1 cellular context compared by ENCODE assay signal in the genomic region with DNA sequence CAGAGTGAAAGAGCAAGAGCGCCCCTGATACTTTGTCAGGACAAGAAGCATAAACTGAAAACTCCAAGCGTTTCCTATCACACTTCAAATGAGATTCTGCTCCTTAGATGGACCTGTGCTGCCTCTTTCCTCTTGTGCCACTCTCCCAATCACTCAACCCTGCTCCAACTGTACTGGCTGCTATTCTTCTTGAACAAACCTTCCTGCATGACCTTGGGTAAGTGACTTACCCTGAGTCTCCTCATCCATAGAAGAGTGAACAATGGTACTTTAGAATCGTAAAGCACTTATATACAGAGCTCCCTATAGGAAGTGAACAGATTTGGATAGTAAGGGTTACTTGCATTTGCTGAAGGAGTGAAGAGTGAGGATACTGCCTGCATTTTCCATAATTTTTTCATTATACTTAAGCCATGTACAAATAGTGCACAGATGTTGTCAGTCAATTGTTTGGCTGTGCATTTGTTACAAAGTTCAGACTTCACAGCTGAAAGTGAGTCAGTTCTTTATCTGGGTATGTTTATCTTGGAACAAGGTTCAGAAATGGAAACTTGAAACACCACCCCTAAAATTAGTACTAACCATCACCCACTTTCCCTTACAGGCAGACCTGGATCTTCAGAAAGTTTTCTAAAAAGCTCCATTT.
TF ChIP-seq lines count a peak whose summit lies in the region.

No MANE protein-coding gene starts in this region.

TF ChIP-seq in HepG2, 621 proteins besides CTCF, POLR2A, EP300 and RAD21 (continues in another document):
- no peak for TF ChIP-seq NR2F2 (IDR thresholded peaks at IDR 0.05; ENCODE audit: borderline replicate concordance, low read depth)
- no peak for TF ChIP-seq MTA1 (CRISPR knock-in tag; IDR thresholded peaks at IDR 0.05; ENCODE audit: borderline replicate concordance)
- TF ChIP-seq KDM5B (CRISPR knock-in tag; IDR thresholded peaks at IDR 0.05; ENCODE audit: borderline replicate concordance) = no peak
- TF ChIP-seq ZNF558 (CRISPR knock-in tag; IDR thresholded peaks at IDR 0.05; ENCODE audit: borderline replicate concordance) = no peak
- no peak for TF ChIP-seq SNAPC2 (CRISPR knock-in tag; IDR thresholded peaks at IDR 0.05)
- TF ChIP-seq AHR (CRISPR knock-in tag; IDR thresholded peaks at IDR 0.05) = no peak
- TF ChIP-seq SRSF9 (IDR thresholded peaks at IDR 0.05; ENCODE audit: borderline replicate concordance, insufficient read depth, low read depth, low read length, poor library complexity, severe bottlenecking) = no peak
- TF ChIP-seq ZNF264 (CRISPR knock-in tag; IDR thresholded peaks at IDR 0.05) = peak; percentile 69; the same call in 1 of the 2 replicates
- no peak for TF ChIP-seq ZNF678 (CRISPR knock-in tag; IDR thresholded peaks at IDR 0.05)
- 0 out of 2 replicates have a peak, but pooled peaks have one; percentile 19 for TF ChIP-seq FOXP1 (IDR thresholded peaks at IDR 0.05)
- peak; percentile 74 for TF ChIP-seq FOXP1 (CRISPR knock-in tag; IDR thresholded peaks at IDR 0.05)
- no peak; the same call in 1 of the 2 replicates for TF ChIP-seq SMARCC2 (IDR thresholded peaks at IDR 0.05)
- no peak for TF ChIP-seq AGO2 (optimal IDR thresholded peaks at IDR 0.05; ENCODE audit: low read depth, low read length)
- no peak for TF ChIP-seq THAP9 (CRISPR knock-in tag; IDR thresholded peaks at IDR 0.05; ENCODE audit: borderline replicate concordance)
- TF ChIP-seq GPN1 (CRISPR knock-in tag; IDR thresholded peaks at IDR 0.05; ENCODE audit: borderline replicate concordance) = no peak
- TF ChIP-seq HDAC2 (CRISPR knock-in tag; IDR thresholded peaks at IDR 0.05) = peak; percentile 64; the same call in 1 of the 2 replicates
- no peak for TF ChIP-seq ZNF354B (CRISPR knock-in tag; IDR thresholded peaks at IDR 0.05)
- no peak for TF ChIP-seq KLF16 (CRISPR knock-in tag; IDR thresholded peaks at IDR 0.05)
- TF ChIP-seq MIER2 (CRISPR knock-in tag; IDR thresholded peaks at IDR 0.05) = no peak
- no peak for TF ChIP-seq MYC (CRISPR knock-in tag; IDR thresholded peaks at IDR 0.05; ENCODE audit: borderline replicate concordance)
- TF ChIP-seq ZNF276 (CRISPR knock-in tag; IDR thresholded peaks at IDR 0.05; ENCODE audit: low read depth) = no peak
- TF ChIP-seq ZFP36L1 (CRISPR knock-in tag; IDR thresholded peaks at IDR 0.05) = no peak
- TF ChIP-seq, protein P1, sequence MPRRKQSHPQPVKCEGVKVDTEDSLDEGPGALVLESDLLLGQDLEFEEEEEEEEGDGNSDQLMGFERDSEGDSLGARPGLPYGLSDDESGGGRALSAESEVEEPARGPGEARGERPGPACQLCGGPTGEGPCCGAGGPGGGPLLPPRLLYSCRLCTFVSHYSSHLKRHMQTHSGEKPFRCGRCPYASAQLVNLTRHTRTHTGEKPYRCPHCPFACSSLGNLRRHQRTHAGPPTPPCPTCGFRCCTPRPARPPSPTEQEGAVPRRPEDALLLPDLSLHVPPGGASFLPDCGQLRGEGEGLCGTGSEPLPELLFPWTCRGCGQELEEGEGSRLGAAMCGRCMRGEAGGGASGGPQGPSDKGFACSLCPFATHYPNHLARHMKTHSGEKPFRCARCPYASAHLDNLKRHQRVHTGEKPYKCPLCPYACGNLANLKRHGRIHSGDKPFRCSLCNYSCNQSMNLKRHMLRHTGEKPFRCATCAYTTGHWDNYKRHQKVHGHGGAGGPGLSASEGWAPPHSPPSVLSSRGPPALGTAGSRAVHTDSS (CRISPR knock-in tag; conservative IDR thresholded peaks at IDR 0.05) = no peak
- no peak for TF ChIP-seq RBAK (CRISPR knock-in tag; IDR thresholded peaks at IDR 0.05)
- TF ChIP-seq MAFF (IDR thresholded peaks at IDR 0.05; ENCODE audit: low read depth, low read length) = no peak
- TF ChIP-seq, protein P2, sequence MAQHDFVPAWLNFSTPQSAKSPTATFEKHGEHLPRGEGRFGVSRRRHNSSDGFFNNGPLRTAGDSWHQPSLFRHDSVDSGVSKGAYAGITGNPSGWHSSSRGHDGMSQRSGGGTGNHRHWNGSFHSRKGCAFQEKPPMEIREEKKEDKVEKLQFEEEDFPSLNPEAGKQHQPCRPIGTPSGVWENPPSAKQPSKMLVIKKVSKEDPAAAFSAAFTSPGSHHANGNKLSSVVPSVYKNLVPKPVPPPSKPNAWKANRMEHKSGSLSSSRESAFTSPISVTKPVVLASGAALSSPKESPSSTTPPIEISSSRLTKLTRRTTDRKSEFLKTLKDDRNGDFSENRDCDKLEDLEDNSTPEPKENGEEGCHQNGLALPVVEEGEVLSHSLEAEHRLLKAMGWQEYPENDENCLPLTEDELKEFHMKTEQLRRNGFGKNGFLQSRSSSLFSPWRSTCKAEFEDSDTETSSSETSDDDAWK (CRISPR knock-in tag; IDR thresholded peaks at IDR 0.05) = no peak
- no peak for TF ChIP-seq ZFP82 (CRISPR knock-in tag; IDR thresholded peaks at IDR 0.05; ENCODE audit: borderline replicate concordance)
- no peak for TF ChIP-seq MAFK (conservative IDR thresholded peaks at IDR 0.05 in 1 of 2, IDR thresholded peaks at IDR 0.05 in 1 of 2; ENCODE audit: low read length in 2 of 2)
- no peak for TF ChIP-seq CSRNP1 (CRISPR knock-in tag; IDR thresholded peaks at IDR 0.05)
- no peak for TF ChIP-seq ZNF326 (CRISPR knock-in tag; IDR thresholded peaks at IDR 0.05; ENCODE audit: borderline replicate concordance)
- no peak for TF ChIP-seq TBX3 (IDR thresholded peaks at IDR 0.05; ENCODE audit: borderline replicate concordance)
- TF ChIP-seq ARNT2 (CRISPR knock-in tag; IDR thresholded peaks at IDR 0.05; ENCODE audit: low read depth) = no peak
- TF ChIP-seq ZNF891 (CRISPR knock-in tag; IDR thresholded peaks at IDR 0.05) = no peak
- TF ChIP-seq ZNF335 (CRISPR knock-in tag; IDR thresholded peaks at IDR 0.05) = no peak
- TF ChIP-seq SRSF1 (optimal IDR thresholded peaks at IDR 0.05; ENCODE audit: low read depth, low read length) = no peak
- TF ChIP-seq, protein P3, sequence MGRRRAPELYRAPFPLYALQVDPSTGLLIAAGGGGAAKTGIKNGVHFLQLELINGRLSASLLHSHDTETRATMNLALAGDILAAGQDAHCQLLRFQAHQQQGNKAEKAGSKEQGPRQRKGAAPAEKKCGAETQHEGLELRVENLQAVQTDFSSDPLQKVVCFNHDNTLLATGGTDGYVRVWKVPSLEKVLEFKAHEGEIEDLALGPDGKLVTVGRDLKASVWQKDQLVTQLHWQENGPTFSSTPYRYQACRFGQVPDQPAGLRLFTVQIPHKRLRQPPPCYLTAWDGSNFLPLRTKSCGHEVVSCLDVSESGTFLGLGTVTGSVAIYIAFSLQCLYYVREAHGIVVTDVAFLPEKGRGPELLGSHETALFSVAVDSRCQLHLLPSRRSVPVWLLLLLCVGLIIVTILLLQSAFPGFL (CRISPR knock-in tag; IDR thresholded peaks at IDR 0.05) = no peak
- TF ChIP-seq THAP11 (CRISPR knock-in tag; IDR thresholded peaks at IDR 0.05) = no peak; the same call in 1 of the 2 replicates
- no peak for TF ChIP-seq DRAP1 (CRISPR knock-in tag; IDR thresholded peaks at IDR 0.05)
- no peak for TF ChIP-seq RELA (CRISPR knock-in tag; IDR thresholded peaks at IDR 0.05)
- no peak for TF ChIP-seq ZNF484 (CRISPR knock-in tag; IDR thresholded peaks at IDR 0.05; ENCODE audit: borderline replicate concordance, low read depth)
- TF ChIP-seq ZNF619 (CRISPR knock-in tag; IDR thresholded peaks at IDR 0.05) = no peak
- no peak for TF ChIP-seq SNAPC5 (CRISPR knock-in tag; IDR thresholded peaks at IDR 0.05; ENCODE audit: borderline replicate concordance)
- TF ChIP-seq, protein P4, sequence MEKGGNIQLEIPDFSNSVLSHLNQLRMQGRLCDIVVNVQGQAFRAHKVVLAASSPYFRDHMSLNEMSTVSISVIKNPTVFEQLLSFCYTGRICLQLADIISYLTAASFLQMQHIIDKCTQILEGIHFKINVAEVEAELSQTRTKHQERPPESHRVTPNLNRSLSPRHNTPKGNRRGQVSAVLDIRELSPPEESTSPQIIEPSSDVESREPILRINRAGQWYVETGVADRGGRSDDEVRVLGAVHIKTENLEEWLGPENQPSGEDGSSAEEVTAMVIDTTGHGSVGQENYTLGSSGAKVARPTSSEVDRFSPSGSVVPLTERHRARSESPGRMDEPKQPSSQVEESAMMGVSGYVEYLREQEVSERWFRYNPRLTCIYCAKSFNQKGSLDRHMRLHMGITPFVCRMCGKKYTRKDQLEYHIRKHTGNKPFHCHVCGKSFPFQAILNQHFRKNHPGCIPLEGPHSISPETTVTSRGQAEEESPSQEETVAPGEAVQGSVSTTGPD (CRISPR knock-in tag; IDR thresholded peaks at IDR 0.05) = no peak
- TF ChIP-seq BRCA1 (CRISPR knock-in tag; IDR thresholded peaks at IDR 0.05) = no peak
- TF ChIP-seq ZNF557 (CRISPR knock-in tag; IDR thresholded peaks at IDR 0.05) = no peak; the same call in 1 of the 2 replicates
- TF ChIP-seq RNF2 (conservative IDR thresholded peaks at IDR 0.05; ENCODE audit: low read depth) = no peak
- no peak for TF ChIP-seq IKZF4 (CRISPR knock-in tag; IDR thresholded peaks at IDR 0.05; ENCODE audit: borderline replicate concordance, low read depth, not compliant biosample characterization)
- no peak for TF ChIP-seq TOE1 (CRISPR knock-in tag; IDR thresholded peaks at IDR 0.05)
- no peak for TF ChIP-seq NCOR1 (IDR thresholded peaks at IDR 0.05; ENCODE audit: borderline replicate concordance, low read length)
- TF ChIP-seq, protein P5, sequence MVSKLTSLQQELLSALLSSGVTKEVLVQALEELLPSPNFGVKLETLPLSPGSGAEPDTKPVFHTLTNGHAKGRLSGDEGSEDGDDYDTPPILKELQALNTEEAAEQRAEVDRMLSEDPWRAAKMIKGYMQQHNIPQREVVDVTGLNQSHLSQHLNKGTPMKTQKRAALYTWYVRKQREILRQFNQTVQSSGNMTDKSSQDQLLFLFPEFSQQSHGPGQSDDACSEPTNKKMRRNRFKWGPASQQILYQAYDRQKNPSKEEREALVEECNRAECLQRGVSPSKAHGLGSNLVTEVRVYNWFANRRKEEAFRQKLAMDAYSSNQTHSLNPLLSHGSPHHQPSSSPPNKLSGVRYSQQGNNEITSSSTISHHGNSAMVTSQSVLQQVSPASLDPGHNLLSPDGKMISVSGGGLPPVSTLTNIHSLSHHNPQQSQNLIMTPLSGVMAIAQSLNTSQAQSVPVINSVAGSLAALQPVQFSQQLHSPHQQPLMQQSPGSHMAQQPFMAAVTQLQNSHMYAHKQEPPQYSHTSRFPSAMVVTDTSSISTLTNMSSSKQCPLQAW (CRISPR knock-in tag; IDR thresholded peaks at IDR 0.05) = no peak
- TF ChIP-seq, protein P6, sequence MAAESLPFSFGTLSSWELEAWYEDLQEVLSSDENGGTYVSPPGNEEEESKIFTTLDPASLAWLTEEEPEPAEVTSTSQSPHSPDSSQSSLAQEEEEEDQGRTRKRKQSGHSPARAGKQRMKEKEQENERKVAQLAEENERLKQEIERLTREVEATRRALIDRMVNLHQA (CRISPR knock-in tag; IDR thresholded peaks at IDR 0.05) = no peak
- no peak for TF ChIP-seq ZNF30 (CRISPR knock-in tag; IDR thresholded peaks at IDR 0.05)
- TF ChIP-seq ZNF253 (CRISPR knock-in tag; IDR thresholded peaks at IDR 0.05; ENCODE audit: borderline replicate concordance) = no peak
- TF ChIP-seq RARA (CRISPR knock-in tag; IDR thresholded peaks at IDR 0.05) = peak; percentile 43; the same call in 1 of the 2 replicates
- TF ChIP-seq PITX1 (CRISPR knock-in tag; IDR thresholded peaks at IDR 0.05) = peak; percentile 96
- TF ChIP-seq SP4 (CRISPR knock-in tag; IDR thresholded peaks at IDR 0.05) = no peak
- no peak for TF ChIP-seq MAF1 (CRISPR knock-in tag; IDR thresholded peaks at IDR 0.05; ENCODE audit: borderline replicate concordance)
- peak; percentile 98 for TF ChIP-seq ZNF3 (CRISPR knock-in tag; IDR thresholded peaks at IDR 0.05)
